ENCODE assay signal across 16 cellular contexts in genomic region chr10:48234807-48235206, GRCh38. TPM values are rescaled to one million over a fixed set of nuclear protein-coding genes. Genes with fewer than 3 reads are reported as not detected.
DNase-seq lines count a peak whose midpoint lies in the region; ATAC-seq and TF ChIP-seq lines count a peak whose summit lies in the region.
"Had no signal": no experiment of that assay in that cellular context is flagged by ENCODE, and none has a peak within 500 bp of the region (broad histone marks: within the 10 kb centered on the region; RNA-seq: fewer than 3 reads in every experiment).

No MANE protein-coding gene starts in this region.

- H2BK120ac ChIP-seq in H9 (ENCODE audit: low read depth, low read length, poor library complexity, severe bottlenecking) = no peak overlapping the region

- no peaks in the 10 kb centered on the region for H3K36me3 ChIP-seq in RWPE2 (ENCODE audit: low read depth)
- no peaks in the 10 kb centered on the region for H3K36me3 ChIP-seq in lower lobe of right lung

- TF ChIP-seq CTCF in H9 (conservative IDR thresholded peaks at IDR 0.05) (no peak), RWPE2 (IDR thresholded peaks at IDR 0.05; ENCODE audit: poor library complexity, severe bottlenecking) (no peak), lower lobe of right lung (IDR thresholded peaks at IDR 0.05) (no peak), WTC11 (IDR thresholded peaks at IDR 0.05) (no peak)

- POLR2A ChIA-PET in WTC11 (lab: Charles Lee) = no interaction called here

- no peak overlapping the region for H4K91ac ChIP-seq in H9 (ENCODE audit: insufficient read length, low read depth, low read length)

- H2AFZ ChIP-seq in H9 (ENCODE audit: low read length) = no peak overlapping the region

- H3K9ac ChIP-seq in H9 (ENCODE audit: extremely low read depth, insufficient read length, low read length) = no peak overlapping the region

- no peaks in the 10 kb centered on the region for H3K79me1 ChIP-seq in H9 (ENCODE audit: insufficient read depth, low read depth, low read length, poor library complexity, severe bottlenecking)

- no peak overlapping the region for H3K14ac ChIP-seq in H9 (ENCODE audit: insufficient read depth, low read length)

- H3K9me3 Mint-ChIP-seq in H9 = peaks cover 0 to 2% of the 10 kb centered on the region in 2 experiments; a peak in 1 of 5 replicates
- H3K9me3 Mint-ChIP-seq in WTC11 = no peaks in the 10 kb centered on the region
- H3K9me3 Mint-ChIP-seq: CD4-positive, CD25-positive, alpha-beta regulatory T cell; CD8-positive, alpha-beta T cell had no signal

- H3K4me2 ChIP-seq in H9 (ENCODE audit: insufficient read depth, insufficient read length, low read length) = no peak overlapping the region

- H4K5ac ChIP-seq in H9 (ENCODE audit: insufficient read length, low read depth, low read length) = no peak overlapping the region

- no peak overlapping the region for H3K56ac ChIP-seq in H9 (ENCODE audit: insufficient read length, low read depth, low read length)

- H3K27me3 Mint-ChIP-seq in H9 (ENCODE audit: low read depth) (no peaks in the 10 kb centered on the region), WTC11 (ENCODE audit: low read depth) (no peaks in the 10 kb centered on the region; the same call in 1 of the 2 replicates)
- H3K27me3 Mint-ChIP-seq: CD4-positive, CD25-positive, alpha-beta regulatory T cell had no signal

- no peak overlapping the region for H2BK15ac ChIP-seq in H9 (ENCODE audit: low read depth, low read length)

- H3K23ac ChIP-seq in H9 (ENCODE audit: insufficient read length, low read depth, low read length) = no peak overlapping the region

- H3K27ac Mint-ChIP-seq in H9 = no peak overlapping the region
- H3K27ac Mint-ChIP-seq in WTC11 = no peak overlapping the region
- H3K27ac Mint-ChIP-seq: CD8-positive, alpha-beta T cell had no signal

- intact Hi-C loops in lower lobe of right lung (cut with DNase I) = no loop called here

- H3T11ph ChIP-seq in H9 (ENCODE audit: low read length) = no peak overlapping the region

- H2BK5ac ChIP-seq in H9 (ENCODE audit: insufficient read length, low read length) = no peak overlapping the region

- H3K36me3 Mint-ChIP-seq in H9 (ENCODE audit: insufficient read depth in 1 of 3, low read depth in 3 of 3) (no peaks in the 10 kb centered on the region), WTC11 (no peaks in the 10 kb centered on the region)
- H3K36me3 Mint-ChIP-seq: CD4-positive, CD25-positive, alpha-beta regulatory T cell; CD8-positive, alpha-beta T cell had no signal

- H3K9me3 ChIP-seq in H9 (ENCODE audit: control insufficient read depth, low read depth, low read length) (no peaks in the 10 kb centered on the region), RWPE2 (ENCODE audit: severe bottlenecking) (no peaks in the 10 kb centered on the region), lower lobe of right lung (no peaks in the 10 kb centered on the region)
- H3K9me3 ChIP-seq: Caco-2 had no signal

- H3K27me3 ChIP-seq in H9 (ENCODE audit: insufficient read depth, low read length) (no peaks in the 10 kb centered on the region), RWPE2 (ENCODE audit: insufficient read depth, poor library complexity, severe bottlenecking) (peaks cover 3% of the 10 kb centered on the region), lower lobe of right lung (ENCODE audit: low read depth) (no peaks in the 10 kb centered on the region)

- H3K4me3 ChIP-seq in RWPE2 (ENCODE audit: severe bottlenecking) = no peak overlapping the region
- H3K4me3 ChIP-seq in lower lobe of right lung = no peak overlapping the region

- ATAC-seq in RWPE2 (ENCODE audit: low read depth) (no peak), lower lobe of right lung (no peak), WTC11 (no peak)
- ATAC-seq: CD8-positive, alpha-beta T cell; HCT116 had no signal

- CTCF ChIA-PET in WTC11 (lab: Charles Lee) = interaction anchor here (1.9 kb wide), 1 partner anchor 11 kb away, joined by 5 read pairs; no protein-coding TSS in a partner anchor

- H3K27ac ChIP-seq in H9 (ENCODE audit: insufficient read length, low read depth, low read length) = no peak overlapping the region
- no peak overlapping the region for H3K27ac ChIP-seq in RWPE2 (ENCODE audit: poor library complexity, severe bottlenecking)
- no peak overlapping the region for H3K27ac ChIP-seq in lower lobe of right lung
- H3K27ac ChIP-seq: C4-2B had no signal

- H2BK20ac ChIP-seq in H9 (ENCODE audit: low read depth, low read length, poor library complexity, severe bottlenecking) = no peak overlapping the region

- H3K4ac ChIP-seq in H9 (ENCODE audit: low read depth, low read length) = no peak overlapping the region

- H3K18ac ChIP-seq in H9 (ENCODE audit: insufficient read length, low read depth, low read length) = no peak overlapping the region

- no peak overlapping the region for H4K8ac ChIP-seq in H9 (replicated peaks; ENCODE audit: insufficient read length, low read depth, low read length)

- H3K4me1 ChIP-seq in H9 (ENCODE audit: insufficient read depth, low read length) (0 out of 2 replicates have a peak, but pooled peaks cover 1% of the 10 kb centered on the region), RWPE2 (ENCODE audit: insufficient read depth, poor library complexity, severe bottlenecking) (no peaks in the 10 kb centered on the region), lower lobe of right lung (no peaks in the 10 kb centered on the region)
- H3K4me1 ChIP-seq: Caco-2 had no signal

- H2AK5ac ChIP-seq in H9 (ENCODE audit: insufficient read length, low read length) = no peak overlapping the region

- H2BK12ac ChIP-seq in H9 (ENCODE audit: insufficient read length, low read depth, low read length) = no peak overlapping the region

- no peaks in the 10 kb centered on the region for H3K23me2 ChIP-seq in H9 (ENCODE audit: insufficient read length, low read depth, low read length, poor library complexity, severe bottlenecking)

- H3K79me2 ChIP-seq in H9 (ENCODE audit: insufficient read depth, low read length) = no peaks in the 10 kb centered on the region

- H3K4me1 Mint-ChIP-seq in H9 (peaks cover 9 to 18% of the 10 kb centered on the region in 2 experiments), WTC11 (peaks cover 8% of the 10 kb centered on the region)
- H3K4me1 Mint-ChIP-seq: CD4-positive, CD25-positive, alpha-beta regulatory T cell had no signal

- DNase-seq in H9 (peak; percentile 12), RWPE2 (ENCODE audit: low spot score) (peak; percentile 11), islet precursor cell (peak; percentile 29), lower lobe of right lung (no peak), WTC11 (ENCODE audit: low spot score) (no peak), C1 segment of cervical spinal cord (lab: John Stamatoyannopoulos, UW) (no peak)
- DNase-seq: CD4-positive, CD25-positive, alpha-beta regulatory T cell; CD8-positive, alpha-beta T cell; DND-41; GOT3; H7 had no signal

- no peak overlapping the region for H3K4me3 Mint-ChIP-seq in H9
- no peak overlapping the region for H3K4me3 Mint-ChIP-seq in WTC11
- H3K4me3 Mint-ChIP-seq: CD4-positive, CD25-positive, alpha-beta regulatory T cell; CD8-positive, alpha-beta T cell had no signal

- no peaks in the 10 kb centered on the region for H4K20me1 ChIP-seq in H9 (ENCODE audit: control insufficient read depth, insufficient read depth, insufficient read length)

- no CpG with 5 or more reads among the region's 3 CpGs for WGBS in H9 (ENCODE audit: extremely low coverage, insufficient read length, low lambda C conversion rate)

TF ChIP-seq in WTC11, 78 proteins besides CTCF, POLR2A, EP300 and RAD21 (continues in another document):
- TF ChIP-seq ATF1 (CRISPR knock-in tag; IDR thresholded peaks at IDR 0.05) (no peak), CREB1 (CRISPR knock-in tag; IDR thresholded peaks at IDR 0.05) (no peak), SP1 (CRISPR knock-in tag; conservative IDR thresholded peaks at IDR 0.05) (no peak)
- TF ChIP-seq, protein P1, sequence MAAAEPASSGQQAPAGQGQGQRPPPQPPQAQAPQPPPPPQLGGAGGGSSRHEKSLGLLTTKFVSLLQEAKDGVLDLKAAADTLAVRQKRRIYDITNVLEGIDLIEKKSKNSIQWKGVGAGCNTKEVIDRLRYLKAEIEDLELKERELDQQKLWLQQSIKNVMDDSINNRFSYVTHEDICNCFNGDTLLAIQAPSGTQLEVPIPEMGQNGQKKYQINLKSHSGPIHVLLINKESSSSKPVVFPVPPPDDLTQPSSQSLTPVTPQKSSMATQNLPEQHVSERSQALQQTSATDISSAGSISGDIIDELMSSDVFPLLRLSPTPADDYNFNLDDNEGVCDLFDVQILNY (CRISPR knock-in tag; IDR thresholded peaks at IDR 0.05) = no peak
- TF ChIP-seq, protein P2, sequence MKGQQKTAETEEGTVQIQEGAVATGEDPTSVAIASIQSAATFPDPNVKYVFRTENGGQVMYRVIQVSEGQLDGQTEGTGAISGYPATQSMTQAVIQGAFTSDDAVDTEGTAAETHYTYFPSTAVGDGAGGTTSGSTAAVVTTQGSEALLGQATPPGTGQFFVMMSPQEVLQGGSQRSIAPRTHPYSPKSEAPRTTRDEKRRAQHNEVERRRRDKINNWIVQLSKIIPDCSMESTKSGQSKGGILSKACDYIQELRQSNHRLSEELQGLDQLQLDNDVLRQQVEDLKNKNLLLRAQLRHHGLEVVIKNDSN (CRISPR knock-in tag; IDR thresholded peaks at IDR 0.05) = no peak

RNA-seq across cellular contexts. Expression of gene FRMPD2, which starts 39.7 kb away (rescaled TPM):
- total RNA-seq in H9 (2021) = 0.44 and 0.48 TPM in 2 replicates
- total RNA-seq in lower lobe of right lung = 5.3 TPM
- total RNA-seq in WTC11 (2021) = 0.73 to 1.3 TPM (median 1.1 TPM) in 3 replicates
- total RNA-seq: A172; A673; Caco-2; CD4-positive, CD25-positive, alpha-beta regulatory T cell; CD8-positive, alpha-beta T cell; H7 had no signal

Comparison
In these comparisons a context has a peak if more than half of its experiments do, and no peak if none do; other contexts are left out.
1. DNase-seq: peak in H9 (single experiment), RWPE2 (single experiment) and islet precursor cell (single experiment); none in lower lobe of right lung (single experiment), WTC11 (single experiment) and C1 segment of cervical spinal cord (0 of 14).